ENCODE assay signal across 2 cellular contexts in genomic region chr16:71441348-71441781, GRCh38.
TF ChIP-seq lines count a peak whose summit lies in the region.

No MANE protein-coding gene starts in this region.

TF ChIP-seq in GM23338, 12 proteins besides CTCF, POLR2A, EP300 and RAD21:
- TF ChIP-seq ZNF331 (CRISPR knock-in tag; IDR thresholded peaks at IDR 0.05; ENCODE audit: low read depth) (no peak), REST (IDR thresholded peaks at IDR 0.05; ENCODE audit: unreplicated experiment) (no peak), STAT1 (IDR thresholded peaks at IDR 0.05; ENCODE audit: unreplicated experiment) (no peak), ETS1 (IDR thresholded peaks at IDR 0.05) (no peak), EZH2phosphoT487 (IDR thresholded peaks at IDR 0.05; ENCODE audit: unreplicated experiment) (no peak), CREB1 (CRISPR knock-in tag; IDR thresholded peaks at IDR 0.05; ENCODE audit: low read depth) (no peak)

TF ChIP-seq in GM12878, 131 proteins besides CTCF, POLR2A, EP300 and RAD21:
- TF ChIP-seq RELB (IDR thresholded peaks at IDR 0.05; ENCODE audit: low read depth) (no peak), SIN3A (IDR thresholded peaks at IDR 0.05; ENCODE audit: low read depth, low read length) (no peak), CBX3 (IDR thresholded peaks at IDR 0.05; ENCODE audit: borderline replicate concordance, low read depth) (no peak), SRF (IDR thresholded peaks at IDR 0.05; ENCODE audit: low read depth in 2 of 2, low read length in 2 of 2) (no peak), ASH2L (IDR thresholded peaks at IDR 0.05; ENCODE audit: borderline replicate concordance, low read depth) (no peak), ESRRA (IDR thresholded peaks at IDR 0.05; ENCODE audit: low read length) (no peak), RELA (IDR thresholded peaks at IDR 0.05; ENCODE audit: borderline replicate concordance, partially characterized antibody) (no peak), MTA3 (IDR thresholded peaks at IDR 0.05; ENCODE audit: borderline replicate concordance, low read length) (no peak), DPF2 (IDR thresholded peaks at IDR 0.05) (no peak), SKIL (IDR thresholded peaks at IDR 0.05; ENCODE audit: low read depth, poor library complexity, severe bottlenecking) (no peak), REST (IDR thresholded peaks at IDR 0.05; ENCODE audit: low read depth, low read length) (no peak)
